ENCODE assay signal across 28 cellular contexts in genomic region chrX:819684-820083, GRCh38.
"Had no signal": no experiment of that assay in that cellular context is flagged by ENCODE, and none has a peak within 500 bp of the region (broad histone marks: within the 10 kb centered on the region; RNA-seq: fewer than 3 reads in every experiment).

No MANE protein-coding gene starts in this region.

- H3K9me3 ChIP-seq: colonic mucosa had no signal

- H3K36me3 ChIP-seq: ascending aorta, breast epithelium, cardiac muscle cell, colonic mucosa, esophagus squamous epithelium, gastroesophageal sphincter, heart right ventricle had no signal

- H3K36me3 Mint-ChIP-seq: activated naive CD4-positive, alpha-beta T cell treated with anti-CD3 and anti-CD28 coated beads, Interleukin-2, amount 10 ng/mL, durations not matched to agents 7 days and 5 days; activated naive CD4-positive, alpha-beta T cell treated with anti-CD3 and anti-CD28 coated beads, Interleukin-2, amount 50 U/mL, for 72 hours; activated naive CD8-positive, alpha-beta T cell treated with anti-CD3 and anti-CD28 coated beads, Interleukin-2, amount 10 ng/mL, durations not matched to agents 7 days and 5 days; brain had no signal

- H3K4me1 ChIP-seq: ascending aorta, breast epithelium, colonic mucosa, esophagus squamous epithelium, gastroesophageal sphincter, heart right ventricle had no signal

- H3K27me3 Mint-ChIP-seq: activated CD4-positive, alpha-beta memory T cell treated with anti-CD3 and anti-CD28 coated beads, Interleukin-2, amount 10 ng/mL, durations not matched to agents 7 days and 5 days; activated naive CD4-positive, alpha-beta T cell treated with anti-CD3 and anti-CD28 coated beads, Interleukin-2, amount 10 ng/mL, durations not matched to agents 7 days and 5 days; activated naive CD8-positive, alpha-beta T cell treated with anti-CD3 and anti-CD28 coated beads, Interleukin-2, amount 10 ng/mL, durations not matched to agents 7 days and 5 days; activated T-cell treated with anti-CD3 and anti-CD28 coated beads, Interleukin-2, amount 50 U/mL, for 24 hours had no signal

- ATAC-seq: gastroesophageal sphincter, heart right ventricle had no signal

- H3K27ac ChIP-seq: ascending aorta, breast epithelium, cardiac muscle cell, colonic mucosa, esophagus squamous epithelium, gastroesophageal sphincter, heart right ventricle had no signal

- DNase-seq: activated CD4-positive, alpha-beta memory T cell treated with anti-CD3 and anti-CD28 coated beads, Interleukin-2, amount 10 ng/mL, durations not matched to agents 7 days and 5 days; activated CD4-positive, alpha-beta T cell treated with anti-CD3 and anti-CD28 coated beads for 4 hours; activated CD4-positive, alpha-beta T cell treated with anti-CD3 and anti-CD28 coated beads, Interleukin-2, amount 50 U/mL, for 4 hours; activated CD4-positive, CD25-positive, alpha-beta regulatory T cell; activated CD4-positive, CD25-positive, alpha-beta regulatory T cell treated with anti-CD3 and anti-CD28 coated beads, Interleukin-2, amount 50 U/mL, for 72 hours; activated CD8-positive, alpha-beta memory T cell treated with anti-CD3 and anti-CD28 coated beads, Interleukin-2, amount 50 U/mL, for 48 hours; activated gamma-delta T cell; activated naive CD4-positive, alpha-beta T cell; activated naive CD4-positive, alpha-beta T cell treated with anti-CD3 and anti-CD28 coated beads, Interleukin-2, amount 10 ng/mL, durations not matched to agents 7 days and 5 days; activated naive CD8-positive, alpha-beta T cell treated with anti-CD3 and anti-CD28 coated beads, Interleukin-2, amount 10 ng/mL, durations not matched to agents 7 days and 5 days; activated T-cell treated with anti-CD3 and anti-CD28 coated beads for 4 hours; activated T-cell treated with anti-CD3 and anti-CD28 coated beads, Interleukin-2, amount 50 U/mL, for 24 hours; activated T-cell treated with anti-CD3 and anti-CD28 coated beads, Interleukin-2, amount 50 U/mL, for 72 hours; central memory CD4-positive, alpha-beta T cell; cerebellar nuclear complex; colonic mucosa; effector CD8-positive, alpha-beta T cell; erythroblast; esophagus squamous epithelium; foreskin melanocyte; heart right ventricle; T-helper 2 cell had no signal

- H3K9me3 Mint-ChIP-seq: activated naive CD8-positive, alpha-beta T cell treated with anti-CD3 and anti-CD28 coated beads, Interleukin-2, amount 10 ng/mL, durations not matched to agents 7 days and 5 days had no signal

- H3K4me3 ChIP-seq: ascending aorta, breast epithelium, cardiac muscle cell, colonic mucosa, esophagus squamous epithelium, gastroesophageal sphincter, heart right ventricle had no signal

- H3K4me1 Mint-ChIP-seq: activated CD4-positive, alpha-beta memory T cell treated with anti-CD3 and anti-CD28 coated beads, Interleukin-2, amount 10 ng/mL, durations not matched to agents 7 days and 5 days; activated naive CD4-positive, alpha-beta T cell treated with anti-CD3 and anti-CD28 coated beads, Interleukin-2, amount 10 ng/mL, durations not matched to agents 7 days and 5 days; activated naive CD8-positive, alpha-beta T cell treated with anti-CD3 and anti-CD28 coated beads, Interleukin-2, amount 10 ng/mL, durations not matched to agents 7 days and 5 days; brain had no signal

- H3K27ac Mint-ChIP-seq: activated CD4-positive, alpha-beta memory T cell treated with anti-CD3 and anti-CD28 coated beads, Interleukin-2, amount 10 ng/mL, durations not matched to agents 7 days and 5 days; activated naive CD4-positive, alpha-beta T cell treated with anti-CD3 and anti-CD28 coated beads, Interleukin-2, amount 10 ng/mL, durations not matched to agents 7 days and 5 days; activated naive CD8-positive, alpha-beta T cell treated with anti-CD3 and anti-CD28 coated beads, Interleukin-2, amount 10 ng/mL, durations not matched to agents 7 days and 5 days; activated T-cell treated with anti-CD3 and anti-CD28 coated beads, Interleukin-2, amount 50 U/mL, for 24 hours; activated T-cell treated with anti-CD3 and anti-CD28 coated beads, Interleukin-2, amount 50 U/mL, for 72 hours; brain had no signal

- H3K4me3 Mint-ChIP-seq: activated CD4-positive, alpha-beta memory T cell treated with anti-CD3 and anti-CD28 coated beads, Interleukin-2, amount 10 ng/mL, durations not matched to agents 7 days and 5 days; activated naive CD4-positive, alpha-beta T cell treated with anti-CD3 and anti-CD28 coated beads, Interleukin-2, amount 10 ng/mL, durations not matched to agents 7 days and 5 days; activated naive CD8-positive, alpha-beta T cell treated with anti-CD3 and anti-CD28 coated beads, Interleukin-2, amount 10 ng/mL, durations not matched to agents 7 days and 5 days; activated T-cell treated with anti-CD3 and anti-CD28 coated beads, Interleukin-2, amount 50 U/mL, for 24 hours; activated T-cell treated with anti-CD3 and anti-CD28 coated beads, Interleukin-2, amount 50 U/mL, for 72 hours; brain had no signal

- H3K27me3 ChIP-seq: ascending aorta, breast epithelium, cardiac muscle cell, colonic mucosa, esophagus squamous epithelium, gastroesophageal sphincter, heart right ventricle had no signal
